17 cellular contexts compared by ENCODE assay signal in the genomic region with DNA sequence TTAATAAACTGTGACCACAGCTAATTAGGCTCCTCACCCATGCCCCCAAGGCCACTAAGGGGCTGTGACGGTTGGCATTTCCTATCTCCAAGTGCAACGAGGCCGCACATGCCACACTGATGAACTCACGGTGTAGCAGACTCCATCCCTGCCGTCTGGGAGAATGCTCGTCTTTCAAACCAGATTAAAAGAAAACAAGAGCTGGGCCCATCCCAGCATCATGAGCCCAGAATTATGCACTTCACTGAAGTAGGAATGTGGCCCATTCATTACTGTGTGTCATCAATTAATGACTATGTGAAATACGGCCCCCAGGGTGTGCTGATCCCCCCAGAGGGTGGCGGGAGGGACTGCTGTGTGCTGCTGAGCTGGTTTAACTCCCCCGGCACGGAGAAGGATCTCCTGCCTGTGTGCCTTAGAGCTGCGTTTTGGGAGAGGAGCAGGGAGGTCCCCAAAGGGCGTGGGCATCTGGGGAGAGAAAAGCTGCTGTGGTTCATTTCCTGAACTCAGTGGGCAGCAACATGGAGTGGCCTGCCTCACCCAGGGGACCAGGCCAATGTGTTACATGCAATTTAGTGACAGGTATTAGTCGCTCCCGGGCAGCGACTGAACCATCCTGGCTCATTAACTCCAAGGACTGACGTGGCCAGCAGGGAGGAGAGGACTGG.
A peak's percentile ranks its signal among the peaks of the same experiment; 100 is the strongest.
DNase-seq lines count a peak whose midpoint lies in the region; ATAC-seq and TF ChIP-seq lines count a peak whose summit lies in the region.
"Had no signal": no experiment of that assay in that cellular context is flagged by ENCODE, and none has a peak within 500 bp of the region (broad histone marks: within the 10 kb centered on the region; RNA-seq: fewer than 3 reads in every experiment).

No MANE protein-coding gene starts in this region.

- no peak for ATAC-seq in gastrocnemius medialis
- ATAC-seq: K562, right lobe of liver had no signal

- no peak overlapping the region for H3K27ac ChIP-seq in prostate gland
- no peak overlapping the region for H3K27ac ChIP-seq in gastrocnemius medialis
- H3K27ac ChIP-seq: heart right ventricle, right lobe of liver had no signal

- DNase-seq in Daoy (ENCODE audit: low read depth) (peak; percentile 96), RPMI7951 (ENCODE audit: low read depth) (peak; percentile 90), fibroblast of mammary gland (ENCODE audit: low read depth) (peak; percentile 70), osteocyte (ENCODE audit: extremely low spot score, unreplicated experiment) (no peak), HuH-7 (ENCODE audit: low spot score) (no peak), prostate gland (ENCODE audit: low spot score) (no peak), D341Med (ENCODE audit: low spot score) (no peak), gastrocnemius medialis (no peak)
- DNase-seq: activated CD4-positive, alpha-beta memory T cell treated with anti-CD3 and anti-CD28 coated beads for 36 hours; activated naive CD4-positive, alpha-beta T cell treated with anti-CD3 and anti-CD28 coated beads, Interleukin-2, amount 10 ng/mL, durations not matched to agents 7 days and 5 days; HCEC 1CT; heart right ventricle; NCI-H2029 treated with DMSO at 0.1 percent for 48 hours; right lobe of liver had no signal

- H3K36me3 Mint-ChIP-seq in osteocyte (ENCODE audit: unreplicated experiment): no peaks in the 10 kb centered on the region
- H3K36me3 Mint-ChIP-seq: activated CD4-positive, alpha-beta memory T cell treated with anti-CD3 and anti-CD28 coated beads for 36 hours; activated naive CD4-positive, alpha-beta T cell treated with anti-CD3 and anti-CD28 coated beads, Interleukin-2, amount 10 ng/mL, durations not matched to agents 7 days and 5 days; CD14-positive monocyte had no signal

- H3K27me3 ChIP-seq in prostate gland (replicated peaks; ENCODE audit: insufficient read depth) (no peaks in the 10 kb centered on the region), gastrocnemius medialis (peaks cover 4 to 44% (median 27%) of the 10 kb centered on the region in 3 donors)
- H3K27me3 ChIP-seq: right lobe of liver had no signal

- 72% methylated on average over 16 of the region's 16 CpGs for WGBS in prostate gland

- no peak overlapping the region for H3K4me3 ChIP-seq in fibroblast of mammary gland (ENCODE audit: control insufficient read depth, low read depth, low read length)
- no peak overlapping the region for H3K4me3 ChIP-seq in prostate gland
- no peak overlapping the region for H3K4me3 ChIP-seq in gastrocnemius medialis
- H3K4me3 ChIP-seq: heart right ventricle, K562, right lobe of liver had no signal

- TF ChIP-seq POLR2A in prostate gland (IDR thresholded peaks at IDR 0.05) (no peak), gastrocnemius medialis (IDR thresholded peaks at IDR 0.05) (no peak)

- H3K4me1 ChIP-seq in prostate gland (replicated peaks): no peaks in the 10 kb centered on the region
- H3K4me1 ChIP-seq in gastrocnemius medialis: no peaks in the 10 kb centered on the region
- H3K4me1 ChIP-seq: right lobe of liver had no signal

- H3K27me3 Mint-ChIP-seq in osteocyte (ENCODE audit: unreplicated experiment): no peaks in the 10 kb centered on the region

- in situ Hi-C loops in gastrocnemius medialis (cut with MboI; ENCODE audit: low sequenced_read_pairs in 4 of 4): loop anchor here in 2 of 4 donors (25.0 kb wide), 1 partner anchor 186 kb away; a partner anchor contains a TSS

- peaks cover 40% of the 10 kb centered on the region for H3K4me1 Mint-ChIP-seq in osteocyte (ENCODE audit: unreplicated experiment)
- H3K4me1 Mint-ChIP-seq: activated naive CD4-positive, alpha-beta T cell treated with anti-CD3 and anti-CD28 coated beads, Interleukin-2, amount 10 ng/mL, durations not matched to agents 7 days and 5 days; CD14-positive monocyte had no signal

- H3K36me3 ChIP-seq in prostate gland: no peaks in the 10 kb centered on the region
- no peaks in the 10 kb centered on the region for H3K36me3 ChIP-seq in gastrocnemius medialis
- H3K36me3 ChIP-seq: heart right ventricle, right lobe of liver had no signal

- H3K9me3 Mint-ChIP-seq in osteocyte (ENCODE audit: unreplicated experiment): no peaks in the 10 kb centered on the region
- H3K9me3 Mint-ChIP-seq: activated CD4-positive, alpha-beta memory T cell treated with anti-CD3 and anti-CD28 coated beads for 36 hours; activated naive CD4-positive, alpha-beta T cell treated with anti-CD3 and anti-CD28 coated beads, Interleukin-2, amount 10 ng/mL, durations not matched to agents 7 days and 5 days; T-helper 1 cell treated with Interleukin-12 subunit alpha and Interleukin-12 subunit beta and Interleukin-4 antibody, amounts not matched to agents 30 μg/mL and 1 μg/mL, for 36 hours had no signal

- H3K27ac Mint-ChIP-seq in osteocyte (ENCODE audit: unreplicated experiment): peak overlapping the region; percentile 85
- H3K27ac Mint-ChIP-seq: activated CD4-positive, alpha-beta memory T cell treated with anti-CD3 and anti-CD28 coated beads for 36 hours; activated naive CD4-positive, alpha-beta T cell treated with anti-CD3 and anti-CD28 coated beads, Interleukin-2, amount 10 ng/mL, durations not matched to agents 7 days and 5 days; CD14-positive monocyte; T-helper 1 cell treated with Interleukin-12 subunit alpha and Interleukin-12 subunit beta and Interleukin-4 antibody, amounts not matched to agents 30 μg/mL and 1 μg/mL, for 36 hours had no signal

- no peak for TF ChIP-seq CTCF in fibroblast of mammary gland (conservative IDR thresholded peaks at IDR 0.05; ENCODE audit: control insufficient read depth, insufficient read depth, low read depth, low read length)
- peak; percentile 6 for TF ChIP-seq CTCF in osteocyte (IDR thresholded peaks at IDR 0.05)
- no peak for TF ChIP-seq CTCF in prostate gland (IDR thresholded peaks at IDR 0.05)
- TF ChIP-seq CTCF in gastrocnemius medialis (IDR thresholded peaks at IDR 0.05 in 4 of 5, conservative IDR thresholded peaks at IDR 0.05 in 1 of 5): no peak

- H3K9me3 ChIP-seq in prostate gland: no peaks in the 10 kb centered on the region
- H3K9me3 ChIP-seq in gastrocnemius medialis: no peaks in the 10 kb centered on the region
- H3K9me3 ChIP-seq: heart right ventricle, right lobe of liver had no signal

- no peak overlapping the region for H3K4me3 Mint-ChIP-seq in osteocyte (ENCODE audit: unreplicated experiment)
- H3K4me3 Mint-ChIP-seq: activated CD4-positive, alpha-beta memory T cell treated with anti-CD3 and anti-CD28 coated beads for 36 hours; activated naive CD4-positive, alpha-beta T cell treated with anti-CD3 and anti-CD28 coated beads, Interleukin-2, amount 10 ng/mL, durations not matched to agents 7 days and 5 days; CD14-positive monocyte; T-helper 1 cell treated with Interleukin-12 subunit alpha and Interleukin-12 subunit beta and Interleukin-4 antibody, amounts not matched to agents 30 μg/mL and 1 μg/mL, for 36 hours had no signal

- intact Hi-C loops in prostate gland (cut with DNase I) (no loop called here), gastrocnemius medialis (cut with DNase I; ENCODE audit: low total_unique reads) (no loop called here)

Comparison
In these comparisons a context has a peak if more than half of its experiments do, and no peak if none do; other contexts are left out.
1. DNase-seq: peak in Daoy (single experiment), RPMI7951 (single experiment) and fibroblast of mammary gland (single experiment); none in osteocyte (single experiment), HuH-7 (single experiment), prostate gland (single experiment), D341Med (single experiment) and gastrocnemius medialis (0 of 2).